In the genomic region with DNA sequence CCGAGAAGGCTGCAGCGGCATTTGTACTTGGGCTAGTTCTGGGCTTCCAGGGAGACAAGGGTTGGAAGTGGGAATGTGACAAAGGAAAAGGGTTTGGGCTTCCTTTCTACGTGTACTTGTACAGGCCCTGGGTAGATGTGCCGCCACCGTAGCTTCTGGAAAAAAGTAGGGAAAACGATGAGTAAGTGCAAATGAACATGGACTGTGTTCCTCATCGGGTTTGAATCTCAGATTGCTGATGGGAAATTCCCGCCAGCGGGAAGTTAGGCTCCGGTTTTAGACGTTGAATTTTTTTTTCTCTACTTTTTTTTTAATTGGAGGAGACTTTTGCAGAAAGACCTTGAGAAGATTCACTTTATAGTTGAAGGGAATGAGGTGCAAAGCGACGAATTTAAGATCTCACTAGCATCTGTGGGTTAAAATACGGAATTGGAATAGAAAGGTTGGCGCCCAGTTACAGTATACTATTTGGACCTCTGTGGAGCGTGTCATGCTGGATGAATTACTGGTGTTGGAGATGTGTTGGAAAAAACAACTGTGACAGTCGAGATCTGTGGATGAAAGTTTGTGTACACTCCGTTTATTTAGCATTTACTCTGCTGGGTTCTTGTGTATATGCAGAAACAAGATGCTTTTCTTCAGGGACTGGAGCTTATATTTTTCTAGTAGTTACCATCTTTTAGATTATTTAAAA, we compare ENCODE assay signal across 8 cellular contexts. TPM values are rescaled to one million over a fixed set of nuclear protein-coding genes. Genes with fewer than 3 reads are reported as not detected.
DNase-seq lines count a peak whose midpoint lies in the region; ATAC-seq, FAIRE-seq and TF ChIP-seq lines count a peak whose summit lies in the region.

No MANE protein-coding gene starts in this region.

- H3K9me3 Mint-ChIP-seq in Calu3 (ENCODE audit: low read depth, unreplicated experiment) (no peaks in the 10 kb centered on the region), IgD-negative memory B cell (no peaks in the 10 kb centered on the region)

- peaks cover 60% of the 10 kb centered on the region for H3K79me2 ChIP-seq in HepG2 (ENCODE audit: insufficient read depth, low read length)

- BruUV-seq in Calu3 (replicated peaks; lab: Mats Ljungman, UMichigan) (TSS peak; percentile 36), HepG2 (replicated peaks; lab: Mats Ljungman, UMichigan) (TSS peak; percentile 54)

- peak overlapping the region; percentile 90 for H3K4me2 ChIP-seq in HepG2 (ENCODE audit: low read depth, low read length)

- peaks cover 53% of the 10 kb centered on the region for H3K4me1 ChIP-seq in HepG2 (ENCODE audit: insufficient read depth, low read length)
- peaks cover 6 to 59% (median 38%) of the 10 kb centered on the region in 4 donors for H3K4me1 ChIP-seq in tibial artery

- H3K27ac Mint-ChIP-seq in Calu3 (ENCODE audit: unreplicated experiment) (no peak overlapping the region), IgD-negative memory B cell (peak overlapping the region in 2 of 3 donors; percentile 43 to 84)

- H3K4me3 Mint-ChIP-seq in Calu3 (ENCODE audit: low read depth, unreplicated experiment) (no peak overlapping the region), IgD-negative memory B cell (peak overlapping the region in 3 of 4 donors; percentile 94 to 99 (median 98))

- peaks cover 30% of the 10 kb centered on the region for H3K4me1 Mint-ChIP-seq in Calu3 (ENCODE audit: low read depth, unreplicated experiment)
- peaks cover 36 to 50% (median 38%) of the 10 kb centered on the region in 3 donors for H3K4me1 Mint-ChIP-seq in IgD-negative memory B cell

- peak overlapping the region; percentile 90 for H3K9ac ChIP-seq in HepG2 (ENCODE audit: insufficient read depth, low read depth, low read length)

- in situ Hi-C loops in astrocyte of the spinal cord (cut with HindIII; ENCODE audit: low sequenced_read_pairs) (no loop called here), HepG2 (cut with HindIII; ENCODE audit: extremely low pct_ligation_motif_present, low pct_unique_long_range_greater_than_20kb) (no loop called here)

- peaks cover 2 to 3% of the 10 kb centered on the region in 2 experiments; a peak in 4 of 5 replicates for H3K36me3 ChIP-seq in HepG2 (replicated peaks in 1 of 2; ENCODE audit: control insufficient read depth in 1 of 2, insufficient read depth in 2 of 2, low read length in 2 of 2)
- no peaks in the 10 kb centered on the region for H3K36me3 ChIP-seq in tibial artery

- H2AFZ ChIP-seq in HepG2 (ENCODE audit: low read length) = no peak overlapping the region

- CTCF ChIA-PET in Calu3 (lab: Charles Lee) (interaction anchor here (0.8 kb wide), 1 partner anchor 728 kb away, joined by 3 read pairs; no protein-coding TSS in a partner anchor), HepG2 (lab: Yijun Ruan, JAX; ENCODE audit: low intra/inter-chr PET ratio, low total read pairs) (no interaction called here)

- no peaks in the 10 kb centered on the region; a peak in 1 of 5 replicates for H3K27me3 ChIP-seq in HepG2 (ENCODE audit: control insufficient read depth in 1 of 2, insufficient read depth in 2 of 2, low read length in 2 of 2)
- H3K27me3 ChIP-seq in tibial artery = no peaks in the 10 kb centered on the region

- peaks cover 58% of the 10 kb centered on the region for H4K20me1 ChIP-seq in HepG2 (ENCODE audit: insufficient read depth, low read length)

- no peak for TF ChIP-seq EP300 in HepG2 (IDR thresholded peaks at IDR 0.05; ENCODE audit: low read depth in 2 of 2, low read length in 2 of 2)
- TF ChIP-seq EP300 in HepG2 (CRISPR knock-in tag; IDR thresholded peaks at IDR 0.05; ENCODE audit: borderline replicate concordance) = no peak

- H3K27ac ChIP-seq in HepG2 (ENCODE audit: extremely low read length, insufficient read depth, low read length) = peak overlapping the region; percentile 88
- H3K27ac ChIP-seq in tibial artery = peak overlapping the region; percentile 84 to 90

- H3K27me3 Mint-ChIP-seq in Calu3 (ENCODE audit: unreplicated experiment) (no peaks in the 10 kb centered on the region), IgD-negative memory B cell (no peaks in the 10 kb centered on the region)

- peak in 1 of 2 experiments; percentile 9; a peak in 1 of 4 replicates for TF ChIP-seq POLR2A in HepG2 (IDR thresholded peaks at IDR 0.05; ENCODE audit: insufficient read depth in 1 of 2, low read depth in 2 of 2, low read length in 2 of 2)

- H3K9me3 ChIP-seq in HepG2 (ENCODE audit: low read length) (no peaks in the 10 kb centered on the region), tibial artery (no peaks in the 10 kb centered on the region)

- intact Hi-C loops in Calu3 (cut with micrococcal nuclease; ENCODE audit: unreplicated experiment) (loop anchor here (10.0 kb wide), 1 partner anchor 328 kb away; a partner anchor contains a TSS), HepG2 (cut with micrococcal nuclease; ENCODE audit: unreplicated experiment) (loop anchor here (2.0 to 5.0 kb wide), 3 partner anchors 48 to 521 kb away; a partner anchor contains a TSS), tibial artery (cut with DNase I; ENCODE audit: low total_unique reads) (loop anchor here (2.0 kb wide), 1 partner anchor 14 kb away; a partner anchor contains a TSS)

- FAIRE-seq in HepG2 (lab: Jason Lieb, UNC) = no peak

- no peaks in the 10 kb centered on the region for H3K36me3 Mint-ChIP-seq in Calu3 (ENCODE audit: insufficient read depth, unreplicated experiment)
- H3K36me3 Mint-ChIP-seq in IgD-negative memory B cell = peaks cover 4% of the 10 kb centered on the region

- TF ChIP-seq RAD21 in HepG2 (CRISPR knock-in tag; IDR thresholded peaks at IDR 0.05) = no peak

- no peak for TF ChIP-seq CTCF in Calu3 (IDR thresholded peaks at IDR 0.05; ENCODE audit: unreplicated experiment)
- TF ChIP-seq CTCF in astrocyte of the spinal cord (IDR thresholded peaks at IDR 0.05; ENCODE audit: low read depth, low read length) = no peak
- TF ChIP-seq CTCF in HepG2 (CRISPR knock-in tag; IDR thresholded peaks at IDR 0.05) = no peak
- TF ChIP-seq CTCF in tibial artery (IDR thresholded peaks at IDR 0.05) = no peak

- WGBS in HepG2 (ENCODE audit: low lambda C conversion rate) = under 1% methylated on average over 18 of the region's 18 CpGs

- DNase-seq in Calu3 (peak; percentile 25), astrocyte of the spinal cord (ENCODE audit: low read depth, low spot score) (peak; percentile 19), HepG2 (ENCODE audit: low spot score) (no peak), tibial artery (no peak), amniotic stem cell (lab: John Stamatoyannopoulos, UW) (no peak)
- no peak for DNase-seq in activated CD4-positive, CD25-positive, alpha-beta regulatory T cell (lab: John Stamatoyannopoulos, UW)
- DNase-seq in activated CD4-positive, alpha-beta T cell treated with anti-CD3 and anti-CD28 coated beads, Interleukin-2, amount 50 U/mL, for 1 hour = no peak

- POLR2A ChIA-PET in HepG2 (lab: Yijun Ruan, JAX) = interaction anchor here (1.0 to 5.4 kb wide), 8 partner anchors 9 to 520 kb away, joined by 3 to 148 read pairs (median 17); a partner anchor contains a TSS

- ATAC-seq in HepG2 = no peak

- H3K4me3 ChIP-seq in astrocyte of the spinal cord (ENCODE audit: low read depth, low read length) = peak overlapping the region; percentile 72
- H3K4me3 ChIP-seq in HepG2 (replicated peaks in 1 of 3; ENCODE audit: insufficient read depth in 1 of 3, low read depth in 2 of 3, low read length in 3 of 3) = peak overlapping the region; percentile 91 to 97 (median 95)
- H3K4me3 ChIP-seq in tibial artery = peak overlapping the region; percentile 76 to 84

RNA-seq across cellular contexts. Expression of a gene that starts 1.3 kb away (rescaled TPM):
- total RNA-seq in Calu3 (2022) (356 and 393 TPM in 2 replicates), HepG2 (2016; rRNA removed; fragmentation: Illumina TruSeq; extraction: Trizol) (320 and 517 TPM in 2 replicates)
- polyA plus RNA-seq in IgD-negative memory B cell (116 TPM), HepG2 (2011; rRNA removed) (36.7 and 36.8 TPM in 2 replicates)
- 41.5 and 44.3 TPM in 2 replicates for total RNA-seq in HepG2 (2016; cell fraction: cytosol; rRNA removed; fragmentation: Illumina TruSeq; extraction: Trizol; ENCODE audit: low read depth)
- total RNA-seq in HepG2 (2016; cell fraction: insoluble cytoplasmic fraction; rRNA removed; fragmentation: Illumina TruSeq; extraction: Trizol) = 318 and 499 TPM in 2 replicates
- 78.5 and 90.0 TPM in 2 replicates for total RNA-seq in HepG2 (2016; cell fraction: membrane; rRNA removed; fragmentation: Illumina TruSeq; extraction: Trizol)
- total RNA-seq in HepG2 (2016; cell fraction: nucleus; rRNA removed; fragmentation: Illumina TruSeq; extraction: Trizol) = 169 and 180 TPM in 2 replicates
- 19.1 and 29.1 TPM in 2 replicates for polyA plus RNA-seq in HepG2 (2011; cell fraction: cytosol; rRNA removed)
- 21.7 and 24.8 TPM in 2 replicates for polyA plus RNA-seq in HepG2 (2011; cell fraction: nucleus; rRNA removed)
- 69.1 and 93.9 TPM in 2 replicates for polyA plus RNA-seq in HepG2 (2012)
- polyA plus RNA-seq in HepG2 (2016; cell fraction: cytosol; fragmentation: Illumina TruSeq; extraction: Trizol; ENCODE audit: low read depth) = 10.9 and 11.4 TPM in 2 replicates
- 267 and 318 TPM in 2 replicates for polyA plus RNA-seq in HepG2 (2016; cell fraction: insoluble cytoplasmic fraction; fragmentation: Illumina TruSeq; extraction: Trizol; ENCODE audit: low read depth)
- polyA plus RNA-seq in HepG2 (2016; cell fraction: membrane; fragmentation: Illumina TruSeq; extraction: Trizol; ENCODE audit: low read depth) = 32.9 and 35.3 TPM in 2 replicates
- polyA plus RNA-seq in HepG2 (2016; cell fraction: nucleus; fragmentation: Illumina TruSeq; extraction: Trizol; ENCODE audit: insufficient read depth, low read depth) = 110 and 112 TPM in 2 replicates
- 119 and 313 TPM in 2 replicates for polyA minus RNA-seq in HepG2 (2011; rRNA and poly(A)+ RNA removed; ENCODE audit: low replicate concordance)
- polyA minus RNA-seq in HepG2 (2011; cell fraction: cytosol; rRNA and poly(A)+ RNA removed) = 75.4 and 95.6 TPM in 2 replicates
- 143 and 162 TPM in 2 replicates for polyA minus RNA-seq in HepG2 (2011; cell fraction: nucleus; rRNA and poly(A)+ RNA removed)

RNA-seq across cellular contexts. Expression of a gene that starts 14.6 kb away (rescaled TPM):
- total RNA-seq in Calu3 (2022) (204 and 239 TPM in 2 replicates), HepG2 (2016; rRNA removed; fragmentation: Illumina TruSeq; extraction: Trizol) (124 and 146 TPM in 2 replicates)
- polyA plus RNA-seq in IgD-negative memory B cell (76.2 TPM), HepG2 (2011; rRNA removed) (62.4 and 62.5 TPM in 2 replicates)
- 55.4 and 83.7 TPM in 2 replicates for total RNA-seq in HepG2 (2016; cell fraction: cytosol; rRNA removed; fragmentation: Illumina TruSeq; extraction: Trizol; ENCODE audit: low read depth)
- total RNA-seq in HepG2 (2016; cell fraction: insoluble cytoplasmic fraction; rRNA removed; fragmentation: Illumina TruSeq; extraction: Trizol) = 123 and 144 TPM in 2 replicates
- 93.5 and 124 TPM in 2 replicates for total RNA-seq in HepG2 (2016; cell fraction: membrane; rRNA removed; fragmentation: Illumina TruSeq; extraction: Trizol)
- 49.1 and 52.7 TPM in 2 replicates for total RNA-seq in HepG2 (2016; cell fraction: nucleus; rRNA removed; fragmentation: Illumina TruSeq; extraction: Trizol)
- polyA plus RNA-seq in HepG2 (2011; cell fraction: cytosol; rRNA removed) = 113 and 180 TPM in 2 replicates
- 35.5 and 39.6 TPM in 2 replicates for polyA plus RNA-seq in HepG2 (2011; cell fraction: nucleus; rRNA removed)
- 92.4 and 93.3 TPM in 2 replicates for polyA plus RNA-seq in HepG2 (2012)
- polyA plus RNA-seq in HepG2 (2016; cell fraction: cytosol; fragmentation: Illumina TruSeq; extraction: Trizol; ENCODE audit: low read depth) = 97.4 and 143 TPM in 2 replicates
- polyA plus RNA-seq in HepG2 (2016; cell fraction: insoluble cytoplasmic fraction; fragmentation: Illumina TruSeq; extraction: Trizol; ENCODE audit: low read depth) = 209 and 219 TPM in 2 replicates
- 131 and 173 TPM in 2 replicates for polyA plus RNA-seq in HepG2 (2016; cell fraction: membrane; fragmentation: Illumina TruSeq; extraction: Trizol; ENCODE audit: low read depth)
- polyA plus RNA-seq in HepG2 (2016; cell fraction: nucleus; fragmentation: Illumina TruSeq; extraction: Trizol; ENCODE audit: insufficient read depth, low read depth) = 113 and 116 TPM in 2 replicates
- polyA minus RNA-seq in HepG2 (2011; rRNA and poly(A)+ RNA removed; ENCODE audit: low replicate concordance) = 66.0 and 83.2 TPM in 2 replicates
- 18.4 and 25.2 TPM in 2 replicates for polyA minus RNA-seq in HepG2 (2011; cell fraction: cytosol; rRNA and poly(A)+ RNA removed)
- polyA minus RNA-seq in HepG2 (2011; cell fraction: nucleus; rRNA and poly(A)+ RNA removed) = 18.3 and 24.2 TPM in 2 replicates

Comparison
In these comparisons a context has a peak if more than half of its experiments do, and no peak if none do; other contexts are left out.
1. DNase-seq: peak in Calu3 (single experiment) and astrocyte of the spinal cord (single experiment); none in HepG2 (single experiment), tibial artery (0 of 2), amniotic stem cell (single experiment), activated CD4-positive, CD25-positive, alpha-beta regulatory T cell (0 of 4) and activated CD4-positive, alpha-beta T cell treated with anti-CD3 and anti-CD28 coated beads, Interleukin-2, amount 50 U/mL, for 1 hour (single experiment).
2. Peak in every context shown above with its lines, with median percentiles within 50 percentile points of each other: H3K4me3 ChIP-seq.